ENCODE assay signal across 8 cellular contexts in genomic region chr1:10429868-10430215, GRCh38.
DNase-seq lines count a peak whose midpoint lies in the region; ATAC-seq and TF ChIP-seq lines count a peak whose summit lies in the region.

No MANE protein-coding gene starts in this region.

- POLR2A ChIA-PET in HEK293 (lab: Yijun Ruan, JAX), result interaction anchor here (0.7 to 2.8 kb wide), 4 partner anchors 31 to 1980 kb away, joined by 3 to 10 read pairs (median 6); partner anchors contain the start of gene PGD

- H4K20me1 ChIP-seq in DOHH2 (ENCODE audit: control insufficient read depth, insufficient read depth, low read depth, low read length), result no peaks in the 10 kb centered on the region

- peaks cover 33% of the 10 kb centered on the region for H3K79me2 ChIP-seq in DOHH2 (ENCODE audit: control insufficient read depth, low read length)

- no peak for ATAC-seq in GM21737 (IDR thresholded peaks at IDR 0.05; ENCODE audit: unreplicated experiment)

- peak overlapping the region; percentile 100 for H3K4me3 ChIP-seq in DOHH2 (ENCODE audit: low read length)
- peak overlapping the region; percentile 86 for H3K4me3 ChIP-seq in HEK293 (ENCODE audit: low read depth, low read length)
- H3K4me3 ChIP-seq in iPS-15b (ENCODE audit: low read depth, low read length), result peak overlapping the region; percentile 88

- CTCF ChIA-PET in HEK293 (lab: Yijun Ruan, JAX), result interaction anchor here (0.6 to 9.3 kb wide), 23 partner anchors 10 to 720 kb away, joined by 3 to 148 read pairs (median 3); partner anchors contain the start of gene PGD

- peak; percentile 21 to 38 for DNase-seq in activated CD4-positive, alpha-beta T cell treated with anti-CD3 and anti-CD28 coated beads, Interleukin-2, amount 50 U/mL, for 48 hours
- DNase-seq in stimulated activated CD4-positive, alpha-beta T cell treated with anti-CD3 and anti-CD28 coated beads, Interleukin-4, amount 100 ng/mL, for 24 hours, result peak; percentile 25
- DNase-seq in NCI-H226, result no peak
- no peak for DNase-seq in iPS-NIHi7 (ENCODE audit: extremely low spot score)

- H3K9me2 ChIP-seq in DOHH2 (replicated peaks; ENCODE audit: control insufficient read depth, low read length), result no peaks in the 10 kb centered on the region

- H3K27me3 ChIP-seq in DOHH2 (ENCODE audit: control insufficient read depth, low read length), result no peaks in the 10 kb centered on the region
- no peaks in the 10 kb centered on the region for H3K27me3 ChIP-seq in iPS-15b (ENCODE audit: control insufficient read depth, insufficient read depth, low read length)

- H3K36me3 ChIP-seq in DOHH2 (ENCODE audit: control insufficient read depth, low read length) (peaks cover 14% of the 10 kb centered on the region), HEK293 (ENCODE audit: control insufficient read depth in 2 of 2, insufficient read depth in 1 of 2, low read length in 2 of 2) (peaks cover 0 to 21% of the 10 kb centered on the region in 2 experiments; a peak in 1 of 3 replicates), iPS-15b (ENCODE audit: control insufficient read depth, insufficient read depth, low read length) (no peaks in the 10 kb centered on the region)

- TF ChIP-seq CTCF in DOHH2 (IDR thresholded peaks at IDR 0.05; ENCODE audit: low read depth, low read length, poor library complexity, severe bottlenecking), result no peak
- TF ChIP-seq CTCF in HEK293 (tag by site-specific recombination; IDR thresholded peaks at IDR 0.05), result no peak

- H3K9ac ChIP-seq in iPS-15b (ENCODE audit: low read depth, low read length), result no peak overlapping the region

- H3K9me3 ChIP-seq in DOHH2 (ENCODE audit: control insufficient read depth, insufficient read depth, low read length) (no peaks in the 10 kb centered on the region), HEK293 (ENCODE audit: control insufficient read depth, insufficient read depth, low read depth, low read length) (no peaks in the 10 kb centered on the region), iPS-15b (ENCODE audit: control insufficient read depth, insufficient read depth, low read length) (no peaks in the 10 kb centered on the region)

- H3F3A ChIP-seq in DOHH2 (ENCODE audit: control insufficient read depth, insufficient read depth), result no peaks in the 10 kb centered on the region

- H3K4me2 ChIP-seq in DOHH2 (ENCODE audit: low read length), result peak overlapping the region; percentile 94

- H3K4me1 ChIP-seq in DOHH2 (ENCODE audit: control insufficient read depth, low read length) (peaks cover 47% of the 10 kb centered on the region), HEK293 (ENCODE audit: control insufficient read depth, insufficient read depth, low read length) (no peaks in the 10 kb centered on the region), iPS-15b (ENCODE audit: control insufficient read depth, insufficient read depth, low read length) (no peaks in the 10 kb centered on the region)

- H3K27ac ChIP-seq in DOHH2 (ENCODE audit: low read depth, low read length) (no peak overlapping the region), HEK293 (ENCODE audit: extremely low read depth, low read depth, low read length) (peak overlapping the region; percentile 85; the same call in 1 of the 2 replicates)

TF ChIP-seq in HEK293, 187 proteins besides CTCF, POLR2A, EP300 and RAD21:
- no peak for TF ChIP-seq ZNF426 (tag by site-specific recombination; IDR thresholded peaks at IDR 0.05)
- 0 out of 2 replicates have a peak, but pooled peaks have one; percentile 13 for TF ChIP-seq ZNF600 (tag by site-specific recombination; IDR thresholded peaks at IDR 0.05)
- TF ChIP-seq ZEB2 (tag by site-specific recombination; IDR thresholded peaks at IDR 0.05), result 0 out of 2 replicates have a peak, but pooled peaks have one; percentile 45
TF ChIP-seq in HEK293: peak in this region for 2.

Comparison
In these comparisons a context has a peak if more than half of its experiments do, and no peak if none do; other contexts are left out.
1. DNase-seq: peak in activated CD4-positive, alpha-beta T cell treated with anti-CD3 and anti-CD28 coated beads, Interleukin-2, amount 50 U/mL, for 48 hours (2 of 2) and stimulated activated CD4-positive, alpha-beta T cell treated with anti-CD3 and anti-CD28 coated beads, Interleukin-4, amount 100 ng/mL, for 24 hours (single experiment); none in NCI-H226 (single experiment) and iPS-NIHi7 (single experiment).
2. Peak in every context shown above with its lines, with median percentiles within 50 percentile points of each other: H3K4me3 ChIP-seq.